18 cellular contexts compared by ENCODE assay signal in genomic region chr6:13511913-13512717, GRCh38. TPM values are rescaled to one million over a fixed set of nuclear protein-coding genes. Genes with fewer than 3 reads are reported as not detected.
DNase-seq lines count a peak whose midpoint lies in the region; ATAC-seq and TF ChIP-seq lines count a peak whose summit lies in the region.
"Had no signal": no experiment of that assay in that cellular context is flagged by ENCODE, and none has a peak within 500 bp of the region (broad histone marks: within the 10 kb centered on the region; RNA-seq: fewer than 3 reads in every experiment).

No MANE protein-coding gene starts in this region.

- H3K4me3 Mint-ChIP-seq in chondrocyte (ENCODE audit: unreplicated experiment): no peak overlapping the region
- no peak overlapping the region for H3K4me3 Mint-ChIP-seq in WTC11
- H3K4me3 Mint-ChIP-seq: activated CD4-positive, alpha-beta memory T cell treated with anti-CD3 and anti-CD28 coated beads for 36 hours; activated naive CD8-positive, alpha-beta T cell treated with anti-CD3 and anti-CD28 coated beads for 36 hours; CD4-positive, CD25-positive, alpha-beta regulatory T cell had no signal

- POLR2A ChIA-PET in WTC11 (lab: Charles Lee): no interaction called here

- ATAC-seq in heart right ventricle: peak; percentile 26 to 79 (median 62)
- peak; percentile 80 to 93 (median 88) for ATAC-seq in right lobe of liver
- ATAC-seq in WTC11: no peak
- ATAC-seq: K562 had no signal

- H3K9me3 Mint-ChIP-seq in chondrocyte (ENCODE audit: low read depth): no peaks in the 10 kb centered on the region
- peaks cover 18% of the 10 kb centered on the region for H3K9me3 Mint-ChIP-seq in WTC11
- H3K9me3 Mint-ChIP-seq: activated CD4-positive, alpha-beta memory T cell treated with anti-CD3 and anti-CD28 coated beads for 36 hours; activated naive CD8-positive, alpha-beta T cell treated with anti-CD3 and anti-CD28 coated beads for 36 hours; CD4-positive, CD25-positive, alpha-beta regulatory T cell had no signal

- H3K36me3 ChIP-seq in heart right ventricle (no peaks in the 10 kb centered on the region), right lobe of liver (no peaks in the 10 kb centered on the region), WERI-Rb-1 (no peaks in the 10 kb centered on the region)
- H3K36me3 ChIP-seq: MG63, vagina had no signal

- H3K4me3 ChIP-seq in heart right ventricle: no peak overlapping the region
- peak overlapping the region in 1 of 3 donors; percentile 18 for H3K4me3 ChIP-seq in right lobe of liver
- H3K4me3 ChIP-seq in WERI-Rb-1 (ENCODE audit: low read depth, low read length): no peak overlapping the region
- H3K4me3 ChIP-seq: K562, MG63, vagina had no signal

- TF ChIP-seq POLR2A in right lobe of liver (IDR thresholded peaks at IDR 0.05): no peak

- intact Hi-C loops in heart right ventricle (cut with DNase I): no loop called here
- intact Hi-C loops in right lobe of liver (cut with DNase I): no loop called here

- H3K4me1 ChIP-seq in heart right ventricle: peaks cover 6 to 45% (median 20%) of the 10 kb centered on the region in 9 donors
- H3K4me1 ChIP-seq in right lobe of liver: peaks cover 0 to 10% (median 4%) of the 10 kb centered on the region in 4 donors

- H3K27ac ChIP-seq in heart right ventricle: peak overlapping the region in 5 of 10 donors; percentile 1 to 42 (median 12)
- peak overlapping the region in 1 of 3 donors; percentile 34 for H3K27ac ChIP-seq in right lobe of liver
- H3K27ac ChIP-seq in WERI-Rb-1: no peak overlapping the region
- H3K27ac ChIP-seq: vagina had no signal

- in situ Hi-C loops in ACHN (cut with HindIII; ENCODE audit: low pct_ligation_motif_present, low pct_unique_long_range_greater_than_20kb, low sequenced_read_pairs): no loop called here

- H3K27me3 ChIP-seq in heart right ventricle (no peaks in the 10 kb centered on the region), right lobe of liver (no peaks in the 10 kb centered on the region), WERI-Rb-1 (ENCODE audit: insufficient read depth, low read depth, severe bottlenecking) (no peaks in the 10 kb centered on the region)
- H3K27me3 ChIP-seq: MG63, vagina had no signal

- CTCF ChIA-PET in WTC11 (lab: Charles Lee): interaction anchor here (1.2 to 2.5 kb wide), 2 partner anchors 25 to 62 kb away, joined by 4 to 10 read pairs; partner anchors contain the start of genes GFOD1 and SIRT5

- H3K27me3 Mint-ChIP-seq in chondrocyte (ENCODE audit: low read depth) (no peaks in the 10 kb centered on the region), WTC11 (ENCODE audit: low read depth) (no peaks in the 10 kb centered on the region; the same call in 1 of the 2 replicates)
- H3K27me3 Mint-ChIP-seq: activated naive CD8-positive, alpha-beta T cell treated with anti-CD3 and anti-CD28 coated beads for 36 hours had no signal

- TF ChIP-seq CTCF in chondrocyte (IDR thresholded peaks at IDR 0.05) (no peak), heart right ventricle (IDR thresholded peaks at IDR 0.05) (no peak), right lobe of liver (IDR thresholded peaks at IDR 0.05) (no peak), WTC11 (IDR thresholded peaks at IDR 0.05) (no peak), WERI-Rb-1 (IDR thresholded peaks at IDR 0.05; ENCODE audit: low read depth, low read length) (no peak)

- H3K4me1 Mint-ChIP-seq in chondrocyte (ENCODE audit: low read depth) (peaks cover 26% of the 10 kb centered on the region), WTC11 (no peaks in the 10 kb centered on the region)
- H3K4me1 Mint-ChIP-seq: activated naive CD8-positive, alpha-beta T cell treated with anti-CD3 and anti-CD28 coated beads for 36 hours; CD4-positive, CD25-positive, alpha-beta regulatory T cell had no signal

- no peaks in the 10 kb centered on the region for H3K36me3 Mint-ChIP-seq in chondrocyte (ENCODE audit: low read depth)
- peaks cover 3% of the 10 kb centered on the region; the same call in 1 of the 2 replicates for H3K36me3 Mint-ChIP-seq in WTC11
- H3K36me3 Mint-ChIP-seq: activated CD4-positive, alpha-beta memory T cell treated with anti-CD3 and anti-CD28 coated beads for 36 hours; activated naive CD8-positive, alpha-beta T cell treated with anti-CD3 and anti-CD28 coated beads for 36 hours; CD4-positive, CD25-positive, alpha-beta regulatory T cell had no signal

- no peaks in the 10 kb centered on the region for H3K9me3 ChIP-seq in heart right ventricle
- no peaks in the 10 kb centered on the region for H3K9me3 ChIP-seq in right lobe of liver
- peaks cover 3% of the 10 kb centered on the region for H3K9me3 ChIP-seq in WERI-Rb-1 (ENCODE audit: severe bottlenecking)
- H3K9me3 ChIP-seq: vagina had no signal

- WGBS in heart right ventricle, 2 donors: 72 to 87% methylated on average over 33 of the region's 33 CpGs
- WGBS in right lobe of liver (ENCODE audit: insufficient coverage, low coverage, low lambda C conversion rate, missing lambda C conversion rate): 66% methylated on average over 10 of the region's 33 CpGs

- H3K27ac Mint-ChIP-seq in chondrocyte (ENCODE audit: unreplicated experiment) (peak overlapping the region; percentile 73), WTC11 (no peak overlapping the region)
- H3K27ac Mint-ChIP-seq: activated CD4-positive, alpha-beta memory T cell treated with anti-CD3 and anti-CD28 coated beads for 36 hours; activated naive CD8-positive, alpha-beta T cell treated with anti-CD3 and anti-CD28 coated beads for 36 hours; CD4-positive, CD25-positive, alpha-beta regulatory T cell had no signal

- DNase-seq in chondrocyte (ENCODE audit: low spot score): no peak
- peak; percentile 26 to 51 for DNase-seq in heart right ventricle
- peak; percentile 48 to 69 (median 66) for DNase-seq in right lobe of liver
- peak; percentile 6 for DNase-seq in smooth muscle cell of the brain vasculature (ENCODE audit: low read depth, low spot score)
- no peak for DNase-seq in DMS 273 (lab: John Stamatoyannopoulos, UW; ENCODE audit: unreplicated experiment)
- no peak for DNase-seq in WTC11 (ENCODE audit: low spot score)
- no peak for DNase-seq in WERI-Rb-1
- no peak for DNase-seq in ACHN
- DNase-seq: activated CD4-positive, alpha-beta memory T cell treated with anti-CD3 and anti-CD28 coated beads for 36 hours; activated naive CD8-positive, alpha-beta T cell treated with anti-CD3 and anti-CD28 coated beads for 36 hours; CD4-positive, CD25-positive, alpha-beta regulatory T cell; H7; MG63; NCI-H146; NCI-H526; T1000 had no signal

TF ChIP-seq in WTC11, 78 proteins besides CTCF, POLR2A, EP300 and RAD21:
- TF ChIP-seq USF1 (CRISPR knock-in tag; IDR thresholded peaks at IDR 0.05) (no peak), PREB (CRISPR knock-in tag; IDR thresholded peaks at IDR 0.05; ENCODE audit: borderline replicate concordance) (no peak), AR (CRISPR knock-in tag; IDR thresholded peaks at IDR 0.05) (no peak), CBFB (CRISPR knock-in tag; IDR thresholded peaks at IDR 0.05; ENCODE audit: low read depth) (no peak), FOXK1 (CRISPR knock-in tag; IDR thresholded peaks at IDR 0.05) (no peak), MXD4 (CRISPR knock-in tag; IDR thresholded peaks at IDR 0.05; ENCODE audit: borderline replicate concordance) (no peak), ZNF671 (CRISPR knock-in tag; IDR thresholded peaks at IDR 0.05) (no peak), ZNF138 (CRISPR knock-in tag; conservative IDR thresholded peaks at IDR 0.05) (no peak), SMAD3 (CRISPR knock-in tag; IDR thresholded peaks at IDR 0.05; ENCODE audit: borderline replicate concordance) (no peak), ZBTB21 (CRISPR knock-in tag; IDR thresholded peaks at IDR 0.05; ENCODE audit: borderline replicate concordance) (no peak), GTF2I (CRISPR knock-in tag; conservative IDR thresholded peaks at IDR 0.05) (no peak)

RNA-seq across cellular contexts. Expression of gene GFOD1, which starts 24.7 kb away (rescaled TPM):
- total RNA-seq in chondrocyte (2.0 to 3.1 TPM (median 2.1 TPM) in 3 replicates), heart right ventricle (10 to 100 TPM; 26.5 to 96.5 (median 41.0) TPM), right lobe of liver (1 to 10 TPM; 5.4 to 8.5 (median 7.5) TPM), WTC11 (2021) (5.2 to 8.5 TPM (median 5.8 TPM) in 3 replicates)
- 10 to 100 TPM; 13.8 to 18.2 TPM for polyA plus RNA-seq in heart right ventricle

Comparison
In these comparisons a context has a peak if more than half of its experiments do, and no peak if none do; other contexts are left out.
1. DNase-seq: peak in heart right ventricle (2 of 2), right lobe of liver (3 of 3) and smooth muscle cell of the brain vasculature (single experiment); none in chondrocyte (single experiment), DMS 273 (single experiment), WTC11 (single experiment), WERI-Rb-1 (single experiment) and ACHN (single experiment).